ENCODE assay signal across 10 cellular contexts in genomic region chr6:52155791-52156576, GRCh38. TPM values are rescaled to one million over a fixed set of nuclear protein-coding genes. Genes with fewer than 3 reads are reported as not detected.
DNase-seq lines count a peak whose midpoint lies in the region; ATAC-seq, FAIRE-seq and TF ChIP-seq lines count a peak whose summit lies in the region.
"Had no signal": no experiment of that assay in that cellular context is flagged by ENCODE, and none has a peak within 500 bp of the region (broad histone marks: within the 10 kb centered on the region; RNA-seq: fewer than 3 reads in every experiment).

No MANE protein-coding gene starts in this region.

- no peaks in the 10 kb centered on the region for H3K9me3 Mint-ChIP-seq in activated naive CD8-positive, alpha-beta T cell (ENCODE audit: low read depth)
- H3K9me3 Mint-ChIP-seq: activated naive CD4-positive, alpha-beta T cell treated with anti-CD3 and anti-CD28 coated beads, Interleukin-2, amount 50 U/mL, for 24 hours had no signal

- H3K4me1 ChIP-seq in kidney (ENCODE audit: control insufficient read depth in 1 of 2, insufficient read depth in 1 of 2, low read depth in 1 of 2, low read length in 2 of 2), result peaks cover 0 to 7% of the 10 kb centered on the region in 2 donors
- H3K4me1 ChIP-seq in pancreas, result no peaks in the 10 kb centered on the region

- peaks cover 2% of the 10 kb centered on the region for H3K36me3 Mint-ChIP-seq in activated naive CD8-positive, alpha-beta T cell

- no peak overlapping the region for H3K4me3 ChIP-seq in WERI-Rb-1 (ENCODE audit: low read depth, low read length)
- no peak overlapping the region for H3K4me3 ChIP-seq in MG63
- no peak overlapping the region for H3K4me3 ChIP-seq in kidney (ENCODE audit: low read length in 2 of 2)
- H3K4me3 ChIP-seq in pancreas, result no peak overlapping the region

- TF ChIP-seq CTCF in WERI-Rb-1 (IDR thresholded peaks at IDR 0.05; ENCODE audit: low read depth, low read length) (no peak), kidney (IDR thresholded peaks at IDR 0.05; ENCODE audit: borderline replicate concordance, extremely low read depth, insufficient read depth) (no peak), pancreas (IDR thresholded peaks at IDR 0.05) (no peak)

- WGBS in pancreas, 2 donors, result 54 to 62% methylated on average over 7 of the region's 7 CpGs

- peak overlapping the region; percentile 28 for H3K27ac Mint-ChIP-seq in activated naive CD8-positive, alpha-beta T cell
- H3K27ac Mint-ChIP-seq: activated naive CD4-positive, alpha-beta T cell treated with anti-CD3 and anti-CD28 coated beads, Interleukin-2, amount 50 U/mL, for 24 hours had no signal

- FAIRE-seq in kidney (lab: Jason Lieb, UNC), result no peak
- no peak for FAIRE-seq in pancreas (lab: Jason Lieb, UNC)

- H3K4me3 Mint-ChIP-seq in activated naive CD8-positive, alpha-beta T cell, result no peak overlapping the region
- H3K4me3 Mint-ChIP-seq: activated naive CD4-positive, alpha-beta T cell treated with anti-CD3 and anti-CD28 coated beads, Interleukin-2, amount 50 U/mL, for 24 hours had no signal

- H3K9ac ChIP-seq in kidney (ENCODE audit: low read length in 2 of 2), result no peak overlapping the region

- H3K4me1 Mint-ChIP-seq in activated naive CD8-positive, alpha-beta T cell (ENCODE audit: low read depth), result peaks cover 37% of the 10 kb centered on the region

- H3K27me3 ChIP-seq in WERI-Rb-1 (ENCODE audit: insufficient read depth, low read depth, severe bottlenecking), result no peaks in the 10 kb centered on the region
- peaks cover 27% of the 10 kb centered on the region for H3K27me3 ChIP-seq in MG63
- no peaks in the 10 kb centered on the region for H3K27me3 ChIP-seq in pancreas

- ATAC-seq in GM19463 (IDR thresholded peaks at IDR 0.05; ENCODE audit: unreplicated experiment) (peak; percentile 84), HG03378 (IDR thresholded peaks at IDR 0.05; ENCODE audit: unreplicated experiment) (peak; percentile 89), pancreas (no peak)

- DNase-seq in DMS53 treated with DMSO at 0.1 percent for 48 hours (lab: John Stamatoyannopoulos, UW; ENCODE audit: unreplicated experiment), result peak; percentile 6
- DNase-seq in WERI-Rb-1, result no peak
- DNase-seq in MG63, result no peak
- no peak for DNase-seq in kidney
- no peak for DNase-seq in pancreas

- intact Hi-C loops in kidney (cut with DNase I), result no loop called here
- intact Hi-C loops in pancreas (cut with DNase I), result no loop called here

- no peaks in the 10 kb centered on the region for H3K36me3 ChIP-seq in WERI-Rb-1
- no peaks in the 10 kb centered on the region for H3K36me3 ChIP-seq in MG63
- no peaks in the 10 kb centered on the region for H3K36me3 ChIP-seq in kidney (ENCODE audit: control insufficient read depth in 1 of 2, insufficient read depth in 2 of 2, low read length in 2 of 2)
- H3K36me3 ChIP-seq in pancreas, result no peaks in the 10 kb centered on the region

- H3K9me3 ChIP-seq in WERI-Rb-1 (ENCODE audit: severe bottlenecking), result peaks cover 7% of the 10 kb centered on the region
- no peaks in the 10 kb centered on the region; the same call in 1 of the 2 replicates for H3K9me3 ChIP-seq in MG63
- H3K9me3 ChIP-seq in kidney (ENCODE audit: control insufficient read depth in 1 of 2, low read length in 2 of 2), result peaks cover 0 to 4% of the 10 kb centered on the region in 2 donors
- no peaks in the 10 kb centered on the region for H3K9me3 ChIP-seq in pancreas

- H3K27ac ChIP-seq in WERI-Rb-1, result no peak overlapping the region
- no peak overlapping the region for H3K27ac ChIP-seq in kidney (ENCODE audit: low read depth in 2 of 2, low read length in 2 of 2)
- H3K27ac ChIP-seq in pancreas, result no peak overlapping the region

- no peaks in the 10 kb centered on the region for H3K27me3 Mint-ChIP-seq in activated naive CD8-positive, alpha-beta T cell

RNA-seq across cellular contexts. Expression of gene IL17A, which starts 30.2 kb away (rescaled TPM):
- total RNA-seq in MG63 (2014; rRNA removed; shearing (Covaris generic); ENCODE audit: low replicate concordance), result not detected in 2 replicates
- total RNA-seq in kidney (not detected), pancreas (not detected)
- polyA plus RNA-seq in kidney (ENCODE audit: insufficient read depth, low read depth, low replicate concordance) (not detected), pancreas (not detected)
- total RNA-seq: skeletal muscle tissue had no signal

Comparison
In these comparisons a context has a peak if more than half of its experiments do, and no peak if none do; other contexts are left out.
1. ATAC-seq: peak in GM19463 (single experiment) and HG03378 (single experiment); none in pancreas (0 of 4).